In genomic region chr19:38852231-38853044, GRCh38 we compare ENCODE assay signal across 8 cellular contexts. TPM values are rescaled to one million over a fixed set of nuclear protein-coding genes. Genes with fewer than 3 reads are reported as not detected.
DNase-seq lines count a peak whose midpoint lies in the region; ATAC-seq and TF ChIP-seq lines count a peak whose summit lies in the region.

No MANE protein-coding gene starts in this region.

- H3K27me3 Mint-ChIP-seq in activated naive CD8-positive, alpha-beta T cell treated with anti-CD3 and anti-CD28 coated beads, Interleukin-2, amount 50 U/mL, for 24 hours, result peaks cover 3% of the 10 kb centered on the region

- no peak for ATAC-seq in activated naive CD8-positive, alpha-beta T cell treated with anti-CD3 and anti-CD28 coated beads, Interleukin-2, amount 50 U/mL, for 24 hours
- ATAC-seq in HG03457 (IDR thresholded peaks at IDR 0.05; ENCODE audit: unreplicated experiment), result no peak

- H3K4me3 ChIP-seq in AG04449 (ENCODE audit: low read depth, low read length) (peak overlapping the region; percentile 77), HAP-1 (peak overlapping the region; percentile 76), SK-N-MC (peak overlapping the region; percentile 91), cardiac muscle cell (peak overlapping the region; percentile 95), parathyroid adenoma (ENCODE audit: low read depth, low read length) (peak overlapping the region; percentile 91)

- H3K4me2 ChIP-seq in parathyroid adenoma (ENCODE audit: low read length), result peak overlapping the region; percentile 68

- H3K9me3 ChIP-seq in HAP-1 (no peaks in the 10 kb centered on the region), SK-N-MC (ENCODE audit: low read depth, low read length) (no peaks in the 10 kb centered on the region), cardiac muscle cell (ENCODE audit: low read depth) (no peaks in the 10 kb centered on the region), parathyroid adenoma (ENCODE audit: control insufficient read depth, low read length) (no peaks in the 10 kb centered on the region)

- CTCF ChIA-PET in AG04449 (lab: Yijun Ruan, JAX), result interaction anchor here (1.0 to 2.3 kb wide), 7 partner anchors 9 to 83 kb away, joined by 3 to 14 read pairs (median 5); partner anchors contain the start of genes MRPS12 and SARS2

- peaks cover 62% of the 10 kb centered on the region for H3K4me1 Mint-ChIP-seq in activated naive CD8-positive, alpha-beta T cell treated with anti-CD3 and anti-CD28 coated beads, Interleukin-2, amount 50 U/mL, for 24 hours

- DNase-seq in AG04449 (ENCODE audit: low read depth, low spot score) (no peak), HAP-1 (ENCODE audit: low spot score in 2 of 2) (peak in 1 of 2 experiments; percentile 74), SK-N-MC (ENCODE audit: low read depth, low spot score) (no peak), cardiac muscle cell (ENCODE audit: low read depth in 1 of 2, low spot score in 1 of 2) (peak in 1 of 2 donors; percentile 55), NCI-H226 (no peak)
- DNase-seq in activated naive CD8-positive, alpha-beta T cell treated with anti-CD3 and anti-CD28 coated beads, Interleukin-2, amount 50 U/mL, for 24 hours, result peak; percentile 68

- peaks cover 16% of the 10 kb centered on the region for H3K79me2 ChIP-seq in parathyroid adenoma

- POLR2A ChIA-PET in AG04449 (lab: Yijun Ruan, JAX), result interaction anchor here (0.8 to 1.7 kb wide), 3 partner anchors 11 to 193 kb away, joined by 3 to 4 read pairs (median 3); partner anchors contain the start of genes MRPS12 and SARS2

- peaks cover 22% of the 10 kb centered on the region for H3K36me3 Mint-ChIP-seq in activated naive CD8-positive, alpha-beta T cell treated with anti-CD3 and anti-CD28 coated beads, Interleukin-2, amount 50 U/mL, for 24 hours (ENCODE audit: low read depth)

- peak overlapping the region; percentile 91 for H3K27ac Mint-ChIP-seq in activated naive CD8-positive, alpha-beta T cell treated with anti-CD3 and anti-CD28 coated beads, Interleukin-2, amount 50 U/mL, for 24 hours

- no peaks in the 10 kb centered on the region for H3K9me3 Mint-ChIP-seq in activated naive CD8-positive, alpha-beta T cell treated with anti-CD3 and anti-CD28 coated beads, Interleukin-2, amount 50 U/mL, for 24 hours

- peak overlapping the region; percentile 90 for H3K4me3 Mint-ChIP-seq in activated naive CD8-positive, alpha-beta T cell treated with anti-CD3 and anti-CD28 coated beads, Interleukin-2, amount 50 U/mL, for 24 hours

- peaks cover 21% of the 10 kb centered on the region for H3K36me3 ChIP-seq in HAP-1 (replicated peaks)
- peaks cover 16% of the 10 kb centered on the region for H3K36me3 ChIP-seq in SK-N-MC (ENCODE audit: insufficient read depth, low read length)
- H3K36me3 ChIP-seq in cardiac muscle cell, result no peaks in the 10 kb centered on the region
- no peaks in the 10 kb centered on the region for H3K36me3 ChIP-seq in parathyroid adenoma (ENCODE audit: control insufficient read depth, insufficient read depth, low read length)

- H3K9ac ChIP-seq in SK-N-MC (ENCODE audit: insufficient read length) (peak overlapping the region; percentile 89), parathyroid adenoma (peak overlapping the region; percentile 68)

- H3K4me1 ChIP-seq in HAP-1 (peaks cover 22% of the 10 kb centered on the region), cardiac muscle cell (ENCODE audit: low read depth) (peaks cover 16% of the 10 kb centered on the region), parathyroid adenoma (peaks cover 13% of the 10 kb centered on the region)

- in situ Hi-C loops in HAP-1 (cut with MboI; ENCODE audit: low sequenced_read_pairs), result no loop called here

- H3K27me3 ChIP-seq in HAP-1 (ENCODE audit: low read depth) (no peaks in the 10 kb centered on the region), cardiac muscle cell (no peaks in the 10 kb centered on the region), parathyroid adenoma (ENCODE audit: control insufficient read depth, insufficient read depth, low read length) (no peaks in the 10 kb centered on the region)

- peak overlapping the region; percentile 82 for H2AFZ ChIP-seq in parathyroid adenoma

- TF ChIP-seq CTCF in AG04449 (IDR thresholded peaks at IDR 0.05; ENCODE audit: insufficient read depth, low read length, missing control alignments), result no peak
- no peak for TF ChIP-seq CTCF in cardiac muscle cell (IDR thresholded peaks at IDR 0.05; ENCODE audit: low read depth, low read length)
- TF ChIP-seq CTCF in parathyroid adenoma (IDR thresholded peaks at IDR 0.05), result no peak

- H3K27ac ChIP-seq in SK-N-MC (peak overlapping the region; percentile 84), cardiac muscle cell (peak overlapping the region; percentile 99), parathyroid adenoma (peak overlapping the region; percentile 97)

RNA-seq across cellular contexts. Expression of gene HNRNPL, which starts 2.7 kb away (rescaled TPM):
- 300 and 326 TPM in 2 replicates for total RNA-seq in cardiac muscle cell
- 240 and 291 TPM in 2 replicates for polyA plus RNA-seq in cardiac muscle cell

RNA-seq across cellular contexts. Expression of gene ECH1, which starts 20.8 kb away (rescaled TPM):
- total RNA-seq in cardiac muscle cell, result 171 and 180 TPM in 2 replicates
- 360 and 430 TPM in 2 replicates for polyA plus RNA-seq in cardiac muscle cell

RNA-seq across cellular contexts. Expression of gene RINL, which starts 25.6 kb away (rescaled TPM):
- 8.4 and 8.9 TPM in 2 replicates for total RNA-seq in cardiac muscle cell
- 3.9 and 10.6 TPM in 2 replicates for polyA plus RNA-seq in cardiac muscle cell

RNA-seq across cellular contexts. Expression of gene LGALS4, which starts 39.7 kb away (rescaled TPM):
- 0.46 and 1.0 TPM in 2 replicates for total RNA-seq in cardiac muscle cell
- polyA plus RNA-seq in cardiac muscle cell, result 0.50 and 2.0 TPM in 2 replicates

RNA-seq across cellular contexts. Expression of gene SIRT2, which starts 47.0 kb away (rescaled TPM):
- total RNA-seq in cardiac muscle cell, result 33.4 and 42.2 TPM in 2 replicates
- 33.5 and 40.7 TPM in 2 replicates for polyA plus RNA-seq in cardiac muscle cell
